8 cellular contexts compared by ENCODE assay signal in genomic region chr1:58932820-58933598, GRCh38.
DNase-seq lines count a peak whose midpoint lies in the region; ATAC-seq lines count a peak whose summit lies in the region.

No MANE protein-coding gene starts in this region.

- POLR2A ChIA-PET in activated CD4-positive, alpha-beta memory T cell treated with anti-CD3 and anti-CD28 coated beads, Interleukin-2, amount 10 ng/mL, durations not matched to agents 7 days and 5 days (lab: Charles Lee), result interaction anchor here (0.8 to 1.7 kb wide), 3 partner anchors 9 to 69 kb away, joined by 3 to 8 read pairs (median 3); no protein-coding TSS in a partner anchor

- H3K4me3 Mint-ChIP-seq in activated CD4-positive, alpha-beta memory T cell treated with anti-CD3 and anti-CD28 coated beads, Interleukin-2, amount 10 ng/mL, durations not matched to agents 7 days and 5 days, result no peak overlapping the region
- H3K4me3 Mint-ChIP-seq in activated T-cell treated with anti-CD3 and anti-CD28 coated beads, Interleukin-2, amount 50 U/mL, for 24 hours, result no peak overlapping the region

- H3K9me3 Mint-ChIP-seq in activated CD4-positive, alpha-beta memory T cell treated with anti-CD3 and anti-CD28 coated beads, Interleukin-2, amount 10 ng/mL, durations not matched to agents 7 days and 5 days, result peaks cover 3% of the 10 kb centered on the region
- no peaks in the 10 kb centered on the region for H3K9me3 Mint-ChIP-seq in activated T-cell treated with anti-CD3 and anti-CD28 coated beads, Interleukin-2, amount 50 U/mL, for 24 hours

- DNase-seq in AG08395 (ENCODE audit: low spot score) (peak; percentile 86), LoVo (ENCODE audit: low spot score) (peak; percentile 92), left lobe of liver (ENCODE audit: low spot score) (peak; percentile 51), COLO829 (ENCODE audit: low spot score) (no peak)
- DNase-seq in activated CD4-positive, alpha-beta memory T cell treated with anti-CD3 and anti-CD28 coated beads, Interleukin-2, amount 10 ng/mL, durations not matched to agents 7 days and 5 days, result peak; percentile 34
- no peak for DNase-seq in activated T-cell treated with anti-CD3 and anti-CD28 coated beads, Interleukin-2, amount 50 U/mL, for 24 hours
- DNase-seq in activated CD8-positive, alpha-beta memory T cell treated with anti-CD3 and anti-CD28 coated beads, Interleukin-2, amount 50 U/mL, for 48 hours, result no peak

- H3K27ac Mint-ChIP-seq in activated CD4-positive, alpha-beta memory T cell treated with anti-CD3 and anti-CD28 coated beads, Interleukin-2, amount 10 ng/mL, durations not matched to agents 7 days and 5 days, result peak overlapping the region; percentile 17
- no peak overlapping the region for H3K27ac Mint-ChIP-seq in activated T-cell treated with anti-CD3 and anti-CD28 coated beads, Interleukin-2, amount 50 U/mL, for 24 hours

- peak; percentile 84 for ATAC-seq in left lobe of liver
- ATAC-seq in HG02884 (IDR thresholded peaks at IDR 0.05; ENCODE audit: unreplicated experiment), result no peak

- H3K36me3 Mint-ChIP-seq in activated CD4-positive, alpha-beta memory T cell treated with anti-CD3 and anti-CD28 coated beads, Interleukin-2, amount 10 ng/mL, durations not matched to agents 7 days and 5 days (ENCODE audit: low read depth), result peaks cover 2% of the 10 kb centered on the region
- H3K36me3 Mint-ChIP-seq in activated T-cell treated with anti-CD3 and anti-CD28 coated beads, Interleukin-2, amount 50 U/mL, for 24 hours (ENCODE audit: low read depth), result no peaks in the 10 kb centered on the region

- peaks cover 2% of the 10 kb centered on the region for H3K27me3 Mint-ChIP-seq in activated CD4-positive, alpha-beta memory T cell treated with anti-CD3 and anti-CD28 coated beads, Interleukin-2, amount 10 ng/mL, durations not matched to agents 7 days and 5 days
- H3K27me3 Mint-ChIP-seq in activated T-cell treated with anti-CD3 and anti-CD28 coated beads, Interleukin-2, amount 50 U/mL, for 24 hours, result no peaks in the 10 kb centered on the region

- peaks cover 54% of the 10 kb centered on the region for H3K4me1 Mint-ChIP-seq in activated CD4-positive, alpha-beta memory T cell treated with anti-CD3 and anti-CD28 coated beads, Interleukin-2, amount 10 ng/mL, durations not matched to agents 7 days and 5 days
- peaks cover 42% of the 10 kb centered on the region for H3K4me1 Mint-ChIP-seq in activated T-cell treated with anti-CD3 and anti-CD28 coated beads, Interleukin-2, amount 50 U/mL, for 24 hours (ENCODE audit: low read depth)

- CTCF ChIA-PET in activated CD4-positive, alpha-beta memory T cell treated with anti-CD3 and anti-CD28 coated beads, Interleukin-2, amount 10 ng/mL, durations not matched to agents 7 days and 5 days (lab: Charles Lee), result interaction anchor here (1.0 kb wide), 1 partner anchor 9 kb away, joined by 3 read pairs; no protein-coding TSS in a partner anchor

Comparison
In these comparisons a context has a peak if more than half of its experiments do, and no peak if none do; other contexts are left out.
1. DNase-seq: peak in AG08395 (single experiment), LoVo (single experiment), activated CD4-positive, alpha-beta memory T cell treated with anti-CD3 and anti-CD28 coated beads, Interleukin-2, amount 10 ng/mL, durations not matched to agents 7 days and 5 days (single experiment) and left lobe of liver (single experiment); none in activated T-cell treated with anti-CD3 and anti-CD28 coated beads, Interleukin-2, amount 50 U/mL, for 24 hours (single experiment), COLO829 (single experiment) and activated CD8-positive, alpha-beta memory T cell treated with anti-CD3 and anti-CD28 coated beads, Interleukin-2, amount 50 U/mL, for 48 hours (single experiment).